ENCODE assay signal across 10 cellular contexts in the genomic region with DNA sequence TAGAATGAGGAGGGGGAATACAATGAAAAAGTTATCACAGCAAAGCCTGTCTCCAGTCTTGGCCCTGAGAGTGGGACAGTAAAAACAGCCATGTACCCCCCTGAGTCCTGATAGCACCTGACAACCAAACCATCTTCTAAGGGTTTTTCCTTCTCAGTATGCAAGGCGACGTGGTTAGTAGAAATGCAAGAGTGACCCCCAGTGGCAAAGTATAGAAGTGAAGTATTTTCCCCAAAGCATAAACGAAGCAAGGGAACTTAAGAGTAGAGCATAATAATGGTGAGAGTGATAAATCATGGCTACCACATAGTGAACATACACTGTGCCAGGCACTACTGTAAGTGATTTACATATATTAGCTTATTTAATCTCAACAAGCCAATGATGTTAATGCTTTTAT. TPM values are rescaled to one million over a fixed set of nuclear protein-coding genes. Genes with fewer than 3 reads are reported as not detected.
DNase-seq lines count a peak whose midpoint lies in the region; ATAC-seq and TF ChIP-seq lines count a peak whose summit lies in the region.
"Had no signal": no experiment of that assay in that cellular context is flagged by ENCODE, and none has a peak within 500 bp of the region (broad histone marks: within the 10 kb centered on the region; RNA-seq: fewer than 3 reads in every experiment).

No MANE protein-coding gene starts in this region.

- H3K79me2 ChIP-seq in GM23248 (ENCODE audit: insufficient read depth) = no peaks in the 10 kb centered on the region

- H3K4me2 ChIP-seq in GM23248 (ENCODE audit: unreplicated experiment) = no peak overlapping the region

- H3K9ac ChIP-seq in GM23248 = no peak overlapping the region

- H3K36me3 ChIP-seq in GM23248 (ENCODE audit: low read depth) = no peaks in the 10 kb centered on the region
- H3K36me3 ChIP-seq in lung (ENCODE audit: control insufficient read depth in 2 of 2, insufficient read depth in 2 of 2, low read length in 2 of 2) = no peaks in the 10 kb centered on the region

- H3K4me3 ChIP-seq in GM23248 (no peak overlapping the region), lung (no peak overlapping the region)

- H3K27ac ChIP-seq in GM23248 (no peak overlapping the region), lung (ENCODE audit: low read depth in 1 of 2, low read length in 1 of 2) (no peak overlapping the region)

- H2AFZ ChIP-seq in GM23248 = no peak overlapping the region

- H3K4me1 ChIP-seq in GM23248 (ENCODE audit: insufficient read depth) (no peaks in the 10 kb centered on the region), lung (ENCODE audit: control insufficient read depth in 2 of 2, insufficient read depth in 2 of 2, low read length in 2 of 2) (no peaks in the 10 kb centered on the region)

- peak; percentile 30 for TF ChIP-seq CTCF in lung (IDR thresholded peaks at IDR 0.05; ENCODE audit: control extremely low read depth, extremely low read depth)

- 0 to 2% methylated on average over 3 of the region's 3 CpGs for WGBS in GM23248 (ENCODE audit: low coverage in 1 of 2, low lambda C conversion rate in 2 of 2, missing lambda C conversion rate in 2 of 2), 2 experiments
- 2 to 3% methylated on average over 3 of the region's 3 CpGs for WGBS in lung, 2 donors

- no peaks in the 10 kb centered on the region for H3K9me2 ChIP-seq in GM23248 (ENCODE audit: insufficient read depth)

- no peaks in the 10 kb centered on the region for H3F3A ChIP-seq in GM23248 (ENCODE audit: insufficient read depth)

- peak; percentile 45 for ATAC-seq in lung (ENCODE audit: insufficient read depth, low FRiP score)

- no peaks in the 10 kb centered on the region for H3K27me3 ChIP-seq in GM23248 (replicated peaks; ENCODE audit: insufficient read depth)
- H3K27me3 ChIP-seq in lung (ENCODE audit: control insufficient read depth, insufficient read depth) = no peaks in the 10 kb centered on the region

- no peaks in the 10 kb centered on the region for H4K20me1 ChIP-seq in GM23248 (ENCODE audit: insufficient read depth)

- DNase-seq in NCI-H2107 treated with DMSO at 0.1 percent for 48 hours (lab: John Stamatoyannopoulos, UW; ENCODE audit: unreplicated experiment) = peak; percentile 24
- no peak for DNase-seq in NCI-H2107 (lab: John Stamatoyannopoulos, UW)
- DNase-seq in GM23248 = peak; percentile 47
- peak; percentile 62 for DNase-seq in NAMALWA (ENCODE audit: low spot score)
- DNase-seq in astrocyte of the hippocampus (ENCODE audit: low read depth, low spot score) = peak; percentile 51
- no peak for DNase-seq in lung (ENCODE audit: low spot score)
- no peak for DNase-seq in activated CD8-positive, alpha-beta memory T cell treated with anti-CD3 and anti-CD28 coated beads, Interleukin-2, amount 50 U/mL, for 4 hours
- DNase-seq in central memory CD4-positive, alpha-beta T cell = no peak
- DNase-seq: activated naive CD8-positive, alpha-beta T cell treated with anti-CD3 and anti-CD28 coated beads, Interleukin-2, amount 10 ng/mL, durations not matched to agents 7 days and 5 days had no signal

- H3K9me3 ChIP-seq in GM23248 (ENCODE audit: low read depth) = no peaks in the 10 kb centered on the region
- no peaks in the 10 kb centered on the region for H3K9me3 ChIP-seq in lung (ENCODE audit: control insufficient read depth in 2 of 2, insufficient read depth in 1 of 2, low read length in 1 of 2)

- in situ Hi-C loops in GM23248 (cut with MboI) = no loop called here

RNA-seq across cellular contexts. Expression of gene FAM47C, which starts 52.8 kb away (rescaled TPM):
- total RNA-seq in GM23248 (2014; rRNA removed; shearing (Covaris generic)) = not detected in 2 replicates
- polyA plus RNA-seq in GM23248 (2016; fragmentation: Nextera tagmentation; extraction: Ambion mirVana) (not detected in 2 replicates), lung (under 1 TPM in 1 of 2 donors, not detected in 1; 0.02 TPM)
- not detected for total RNA-seq in lung
- total RNA-seq: activated naive CD8-positive, alpha-beta T cell treated with anti-CD3 and anti-CD28 coated beads, Interleukin-2, amount 10 ng/mL, durations not matched to agents 7 days and 5 days; CD4-positive, CD25-positive, alpha-beta regulatory T cell had no signal
- polyA plus RNA-seq: CD4-positive, CD25-positive, alpha-beta regulatory T cell had no signal

Comparison
In these comparisons a context has a peak if more than half of its experiments do, and no peak if none do; other contexts are left out.
1. DNase-seq: peak in NCI-H2107 treated with DMSO at 0.1 percent for 48 hours (single experiment), GM23248 (single experiment), NAMALWA (single experiment) and astrocyte of the hippocampus (single experiment); none in NCI-H2107 (single experiment), lung (single experiment), activated CD8-positive, alpha-beta memory T cell treated with anti-CD3 and anti-CD28 coated beads, Interleukin-2, amount 50 U/mL, for 4 hours (single experiment) and central memory CD4-positive, alpha-beta T cell (single experiment).